Comparison of ENCODE assay signal across 1 cellular context in genomic region chr20:34109442-34109841, GRCh38.
TF ChIP-seq lines count a peak whose summit lies in the region.

No MANE protein-coding gene starts in this region.

TF ChIP-seq in K562, 482 proteins besides CTCF, POLR2A, EP300 and RAD21:
- TF ChIP-seq ZBTB5 (IDR thresholded peaks at IDR 0.05) (no peak), DLX4 (CRISPR knock-in tag; IDR thresholded peaks at IDR 0.05) (no peak), SP2 (IDR thresholded peaks at IDR 0.05; ENCODE audit: extremely low read depth, low read depth, low read length, poor library complexity, severe bottlenecking) (no peak), HNRNPL (IDR thresholded peaks at IDR 0.05; ENCODE audit: low read depth, low read length) (no peak), SRSF9 (IDR thresholded peaks at IDR 0.05; ENCODE audit: borderline replicate concordance, low read depth, low read length) (no peak), MBD2 (IDR thresholded peaks at IDR 0.05; ENCODE audit: borderline replicate concordance, low read depth) (no peak), E2F1 (CRISPR knock-in tag; IDR thresholded peaks at IDR 0.05) (0 out of 2 replicates have a peak, but pooled peaks have one; percentile 27), MAX (CRISPR knock-in tag; IDR thresholded peaks at IDR 0.05) (no peak), TAL1 (IDR thresholded peaks at IDR 0.05) (no peak), KAT7 (CRISPR knock-in tag; IDR thresholded peaks at IDR 0.05; ENCODE audit: borderline replicate concordance) (0 out of 2 replicates have a peak, but pooled peaks have one; percentile 32), ZNF778 (CRISPR knock-in tag; IDR thresholded peaks at IDR 0.05) (no peak)
